ENCODE assay signal across 13 cellular contexts in the genomic region with DNA sequence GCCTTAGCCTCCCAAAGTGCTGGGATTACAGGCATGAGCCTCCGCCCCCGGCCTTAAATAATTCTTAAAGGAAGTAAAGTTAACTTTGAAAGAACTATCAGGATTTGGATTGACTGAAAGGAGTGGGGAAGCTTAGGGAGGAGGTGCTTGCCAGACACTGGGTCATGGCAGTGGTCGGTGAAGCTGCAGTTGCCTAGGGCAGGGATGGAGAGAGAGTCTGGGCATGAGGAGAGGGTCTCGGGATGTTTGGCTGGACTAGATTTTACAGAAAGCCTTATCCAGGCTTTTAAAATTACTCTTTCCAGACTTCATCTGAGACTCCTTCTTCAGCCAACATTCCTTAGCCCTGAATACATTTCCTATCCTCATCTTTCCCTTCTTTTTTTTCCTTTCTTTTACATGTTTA. TPM values are rescaled to one million over a fixed set of nuclear protein-coding genes. Genes with fewer than 3 reads are reported as not detected.
DNase-seq lines count a peak whose midpoint lies in the region; FAIRE-seq and TF ChIP-seq lines count a peak whose summit lies in the region.
"Had no signal": no experiment of that assay in that cellular context is flagged by ENCODE, and none has a peak within 500 bp of the region (broad histone marks: within the 10 kb centered on the region; RNA-seq: fewer than 3 reads in every experiment).

No MANE protein-coding gene starts in this region.

- H3K9ac ChIP-seq in GM23248 (peak overlapping the region; percentile 100), skeletal muscle tissue (ENCODE audit: low read depth in 1 of 3, low read length in 3 of 3) (peak overlapping the region; percentile 61 to 83 (median 63))

- H3K4me1 ChIP-seq in GM23248 (ENCODE audit: insufficient read depth) (peaks cover 40% of the 10 kb centered on the region), hepatocyte (ENCODE audit: insufficient read depth) (peaks cover 7% of the 10 kb centered on the region), skeletal muscle tissue (ENCODE audit: control insufficient read depth in 3 of 3, insufficient read depth in 3 of 3, low read length in 3 of 3) (peaks cover 23 to 38% (median 33%) of the 10 kb centered on the region in 3 donors)

- FAIRE-seq in frontal cortex (lab: Jason Lieb, UNC), result no peak
- FAIRE-seq: keratinocyte had no signal

- H3K27ac ChIP-seq in GM23248 (peak overlapping the region; percentile 100), brain microvascular endothelial cell (peak overlapping the region; percentile 96), hepatocyte (peak overlapping the region; percentile 92), skeletal muscle tissue (ENCODE audit: low read depth, low read length) (peak overlapping the region; percentile 95)

- H3K4me2 ChIP-seq in GM23248 (ENCODE audit: unreplicated experiment) (peak overlapping the region; percentile 97), hepatocyte (no peak overlapping the region)

- peak; percentile 78 for DNase-seq in GM23248
- no peak for DNase-seq in brain microvascular endothelial cell
- no peak for DNase-seq in hepatocyte (ENCODE audit: low spot score)
- no peak for DNase-seq in NCI-H82 (lab: John Stamatoyannopoulos, UW)
- no peak for DNase-seq in NCI-H1694 treated with DMSO at 0.1 percent for 48 hours (lab: John Stamatoyannopoulos, UW)
- DNase-seq in DMS53 (lab: John Stamatoyannopoulos, UW), result no peak
- DNase-seq in frontal cortex (ENCODE audit: low spot score in 2 of 2), result no peak
- DNase-seq: effector CD4-positive, alpha-beta T cell; NCI-H1105 treated with DMSO at 0.1 percent for 48 hours had no signal

- peaks cover 87% of the 10 kb centered on the region for H3F3A ChIP-seq in GM23248 (ENCODE audit: insufficient read depth)

- H3K79me2 ChIP-seq in GM23248 (ENCODE audit: insufficient read depth), result peaks cover 57% of the 10 kb centered on the region
- H3K79me2 ChIP-seq in hepatocyte, result no peaks in the 10 kb centered on the region

- H2AFZ ChIP-seq in GM23248, result no peak overlapping the region
- H2AFZ ChIP-seq in hepatocyte, result no peak overlapping the region

- H3K9me3 ChIP-seq in GM23248 (ENCODE audit: low read depth), result no peaks in the 10 kb centered on the region
- H3K9me3 ChIP-seq in hepatocyte (ENCODE audit: low read depth), result no peaks in the 10 kb centered on the region
- H3K9me3 ChIP-seq in skeletal muscle tissue (ENCODE audit: control insufficient read depth in 3 of 3, low read length in 3 of 3), result no peaks in the 10 kb centered on the region

- H3K4me3 ChIP-seq in GM23248 (peak overlapping the region; percentile 99), brain microvascular endothelial cell (ENCODE audit: low read depth, low read length) (peak overlapping the region; percentile 68), hepatocyte (no peak overlapping the region), skeletal muscle tissue (ENCODE audit: low read length in 3 of 3) (peak overlapping the region; percentile 68 to 82 (median 79))

- H3K27me3 ChIP-seq in GM23248 (replicated peaks; ENCODE audit: insufficient read depth) (no peaks in the 10 kb centered on the region), brain microvascular endothelial cell (replicated peaks) (no peaks in the 10 kb centered on the region), hepatocyte (no peaks in the 10 kb centered on the region), skeletal muscle tissue (ENCODE audit: control insufficient read depth in 3 of 3, insufficient read depth in 3 of 3, low read length in 3 of 3) (no peaks in the 10 kb centered on the region)

- H3K36me3 ChIP-seq in GM23248 (ENCODE audit: low read depth) (peaks cover 33% of the 10 kb centered on the region), brain microvascular endothelial cell (replicated peaks) (peaks cover 11% of the 10 kb centered on the region), hepatocyte (replicated peaks; ENCODE audit: insufficient read depth, low read depth) (no peaks in the 10 kb centered on the region), skeletal muscle tissue (ENCODE audit: control insufficient read depth in 3 of 3, insufficient read depth in 3 of 3, low read length in 3 of 3) (peaks cover 7 to 13% (median 7%) of the 10 kb centered on the region in 3 donors)

- H4K20me1 ChIP-seq in GM23248 (ENCODE audit: insufficient read depth) (peaks cover 2% of the 10 kb centered on the region; the same call in 1 of the 2 replicates), hepatocyte (ENCODE audit: insufficient read depth, poor library complexity, severe bottlenecking) (no peaks in the 10 kb centered on the region)

- no peaks in the 10 kb centered on the region for H3K9me2 ChIP-seq in GM23248 (ENCODE audit: insufficient read depth)
- H3K9me2 ChIP-seq in hepatocyte (replicated peaks; ENCODE audit: insufficient read depth), result no peaks in the 10 kb centered on the region

- WGBS in GM23248 (ENCODE audit: low coverage in 1 of 2, low lambda C conversion rate in 2 of 2, missing lambda C conversion rate in 2 of 2), 2 experiments, result 1 to 7% methylated on average over 4 of the region's 4 CpGs
- WGBS in hepatocyte (ENCODE audit: low lambda C conversion rate, missing lambda C conversion rate), result 79% methylated on average over 4 of the region's 4 CpGs

- no peak for TF ChIP-seq CTCF in brain microvascular endothelial cell (IDR thresholded peaks at IDR 0.05; ENCODE audit: low read depth, low read length, missing control alignments)
- TF ChIP-seq CTCF in hepatocyte (IDR thresholded peaks at IDR 0.05; ENCODE audit: poor library complexity), result no peak

- in situ Hi-C loops in GM23248 (cut with MboI), result no loop called here
- in situ Hi-C loops in brain microvascular endothelial cell (cut with HindIII; ENCODE audit: low pct_ligation_motif_present, low sequenced_read_pairs), result no loop called here

RNA-seq across cellular contexts. Expression of a gene that starts 0.5 kb away (rescaled TPM):
- total RNA-seq in GM23248 (2014; rRNA removed; shearing (Covaris generic)), result 809 and 1,043 TPM in 2 replicates
- 1,317 and 1,390 TPM in 2 replicates for polyA plus RNA-seq in GM23248 (2016; fragmentation: Nextera tagmentation; extraction: Ambion mirVana)
- 115 and 150 TPM in 2 replicates for total RNA-seq in hepatocyte
- 366 and 385 TPM in 2 replicates for polyA plus RNA-seq in hepatocyte
- 87.2 TPM for total RNA-seq in skeletal muscle tissue
- total RNA-seq in frontal cortex, result 0.41 TPM
- total RNA-seq: activated T-helper 1 cell treated with anti-CD3 and anti-CD28 coated beads, Interleukin-12 subunit alpha, Interleukin-12 subunit beta, Interleukin-2, Interleukin-4 antibody, amounts not matched to agents 30 ng/mL and 10 ng/mL and 1 ng/mL, durations not matched to agents 14 hours and 24 hours and 36 hours had no signal
- polyA plus RNA-seq: CD14-positive monocyte had no signal

Comparison
In these comparisons a context has a peak if more than half of its experiments do, and no peak if none do; other contexts are left out.
1. RNA of a gene that starts 0.5 kb away (total RNA-seq): 809 to 1,043 TPM in GM23248, 115 to 150 TPM in hepatocyte and 87.2 TPM in skeletal muscle tissue (single experiment); 0.41 TPM in frontal cortex (single experiment); every median in the first group is over 10 times any median in the second.
2. Peak in every context shown above with its lines, with median percentiles within 50 percentile points of each other: H3K27ac ChIP-seq.